ENCODE assay signal across 17 cellular contexts in genomic region chr12:31944299-31944698, GRCh38.
"Had no signal": no experiment of that assay in that cellular context is flagged by ENCODE, and none has a peak within 500 bp of the region (broad histone marks: within the 10 kb centered on the region; RNA-seq: fewer than 3 reads in every experiment).

No MANE protein-coding gene starts in this region.

- H3K27ac Mint-ChIP-seq: mesothelial cell of epicardium, natural killer cell, progenitor cell of endocrine pancreas had no signal

- H3K27ac ChIP-seq: coronary artery, heart right ventricle, ovary had no signal

- H3K27me3 ChIP-seq: heart right ventricle, ovary had no signal

- H3K4me1 Mint-ChIP-seq: mesothelial cell of epicardium, neural crest cell had no signal

- H3K4me3 Mint-ChIP-seq: mesothelial cell of epicardium, natural killer cell, neural crest cell had no signal

- H3K27me3 Mint-ChIP-seq: progenitor cell of endocrine pancreas had no signal

- ATAC-seq: heart right ventricle, left lobe of liver, natural killer cell, right cardiac atrium had no signal

- DNase-seq: effector CD4-positive, alpha-beta T cell; heart right ventricle; hypothalamus; islet precursor cell; natural killer cell; nucleus accumbens; ovary; right cardiac atrium; small intestine; stimulated activated CD4-positive, alpha-beta T cell treated with anti-CD3 and anti-CD28 coated beads, Interleukin-12 subunit alpha, Interleukin-12 subunit beta, amount 100 ng/mL, for 4 hours; stimulated activated naive CD4-positive, alpha-beta T cell treated with Interleukin-2 at 50 U/mL for 16 hours; trophoblast cell had no signal

- H3K4me1 ChIP-seq: heart right ventricle had no signal
